In genomic region chr3:119293761-119294401, GRCh38 we compare ENCODE assay signal across 8 cellular contexts. TPM values are rescaled to one million over a fixed set of nuclear protein-coding genes. Genes with fewer than 3 reads are reported as not detected.
DNase-seq lines count a peak whose midpoint lies in the region; ATAC-seq and TF ChIP-seq lines count a peak whose summit lies in the region.

Gene ARHGAP31 (plus strand): TSS chr3:119294383. CDS start chr3:119294905, 522 bp downstream.

- no peaks in the 10 kb centered on the region for H3K9me3 Mint-ChIP-seq in endodermal cell

- peaks cover 49% of the 10 kb centered on the region for H3K27me3 Mint-ChIP-seq in endodermal cell (ENCODE audit: insufficient read depth)

- no peaks in the 10 kb centered on the region for H3K36me3 Mint-ChIP-seq in endodermal cell (ENCODE audit: low read depth)

- peak within 1 kb of the TSS; percentile 70 for H3K27ac ChIP-seq in 22Rv1
- H3K27ac ChIP-seq in endodermal cell (ENCODE audit: low read depth, low read length), result no peak within 1 kb of the TSS

- 1 to 3% methylated on average over 5 to 33 of the region's 33 CpGs for WGBS in endodermal cell (ENCODE audit: insufficient coverage in 1 of 2, insufficient read length in 1 of 2), 2 experiments

- H3K9me3 ChIP-seq in endodermal cell (ENCODE audit: control insufficient read depth, low read length) (no peaks in the 10 kb centered on the region), mucosa of descending colon (no peaks in the 10 kb centered on the region)

- peak; percentile 48 for ATAC-seq in GM18498 (IDR thresholded peaks at IDR 0.05; ENCODE audit: unreplicated experiment)
- peak; percentile 51 for ATAC-seq in HG02884 (IDR thresholded peaks at IDR 0.05; ENCODE audit: unreplicated experiment)
- peak; percentile 67 for ATAC-seq in mucosa of descending colon

- H3K36me3 ChIP-seq in endodermal cell (ENCODE audit: control insufficient read depth, insufficient read depth, low read length), result no peaks in the 10 kb centered on the region
- H3K36me3 ChIP-seq in mucosa of descending colon (ENCODE audit: low read depth), result no peaks in the 10 kb centered on the region

- no peak within 1 kb of the TSS for H3K9ac ChIP-seq in endodermal cell (ENCODE audit: extremely low read depth, low read length, poor library complexity, severe bottlenecking)

- peaks cover 23% of the 10 kb centered on the region for H3K4me1 Mint-ChIP-seq in endodermal cell

- intact Hi-C loops in mucosa of descending colon (cut with DNase I, micrococcal nuclease), result no loop called here

- H3K4me3 ChIP-seq in endodermal cell (ENCODE audit: low read length) (peak within 1 kb of the TSS; percentile 85), mucosa of descending colon (peak within 1 kb of the TSS; percentile 30)

- DNase-seq in NOMO-1 (lab: John Stamatoyannopoulos, UW; ENCODE audit: unreplicated experiment in 2 of 2), result peak; percentile 36 to 52
- DNase-seq in activated CD8-positive, alpha-beta memory T cell treated with anti-CD3 and anti-CD28 coated beads, Interleukin-2, amount 50 U/mL, for 1 hour (ENCODE audit: extremely low read depth), result peak; percentile 80
- peak; percentile 88 for DNase-seq in endodermal cell
- DNase-seq in mucosa of descending colon, result peak; percentile 61 to 82 (median 75)
- peak; percentile 63 to 64 for DNase-seq in stimulated activated CD8-positive, alpha-beta memory T cell treated with anti-CD3 and anti-CD28 coated beads, Interleukin-4, amount 100 ng/mL, for 1 hour (ENCODE audit: low read depth in 2 of 2, low spot score in 1 of 2)

- H3K27ac Mint-ChIP-seq in endodermal cell, result no peak within 1 kb of the TSS

- TF ChIP-seq CTCF in 22Rv1 (IDR thresholded peaks at IDR 0.05), result no peak
- no peak for TF ChIP-seq CTCF in endodermal cell (conservative IDR thresholded peaks at IDR 0.05)
- TF ChIP-seq CTCF in mucosa of descending colon (IDR thresholded peaks at IDR 0.05), result no peak

- H3K4me3 Mint-ChIP-seq in endodermal cell, result peak within 1 kb of the TSS; percentile 66

- peaks cover 13% of the 10 kb centered on the region for H3K4me1 ChIP-seq in endodermal cell (ENCODE audit: control insufficient read depth, insufficient read depth, low read length)
- no peaks in the 10 kb centered on the region for H3K4me1 ChIP-seq in mucosa of descending colon (ENCODE audit: low read depth)

- peaks cover 45% of the 10 kb centered on the region for H3K27me3 ChIP-seq in endodermal cell (ENCODE audit: control insufficient read depth, insufficient read depth, low read length, poor library complexity, severe bottlenecking)

RNA-seq across cellular contexts. Expression of gene ARHGAP31, which starts in this region (rescaled TPM):
- total RNA-seq in endodermal cell (1 to 10 TPM; 2.2 to 2.3 TPM), mucosa of descending colon (10 to 100 TPM in 2 of 3 donors, 1 to 10 TPM in 1; 7.7 to 25.8 (median 11.8) TPM)
- 1.5 TPM for polyA plus RNA-seq in endodermal cell (2013, experiment 1 of 2)
- polyA plus RNA-seq in endodermal cell (2013, experiment 2 of 2), result 3.0 TPM
